In genomic region chr17:57357830-57358426, GRCh38 we compare ENCODE assay signal across 8 cellular contexts.
DNase-seq lines count a peak whose midpoint lies in the region; ATAC-seq and TF ChIP-seq lines count a peak whose summit lies in the region.
"Had no signal": no experiment of that assay in that cellular context is flagged by ENCODE, and none has a peak within 500 bp of the region (broad histone marks: within the 10 kb centered on the region; RNA-seq: fewer than 3 reads in every experiment).

No MANE protein-coding gene starts in this region.

- no peaks in the 10 kb centered on the region for H3K9me3 Mint-ChIP-seq in activated T-helper 2 cell treated with anti-CD3 and anti-CD28 coated beads, Interferon-gamma antibody, Interleukin-2, Interleukin-4, amounts not matched to agents 10 μg/mL and 5 μg/mL and 100 μg/mL, durations not matched to agents 14 hours and 24 hours and 36 hours
- no peaks in the 10 kb centered on the region for H3K9me3 Mint-ChIP-seq in endothelial cell (ENCODE audit: unreplicated experiment)

- H3K4me3 Mint-ChIP-seq in activated T-helper 2 cell treated with anti-CD3 and anti-CD28 coated beads, Interferon-gamma antibody, Interleukin-2, Interleukin-4, amounts not matched to agents 10 μg/mL and 5 μg/mL and 100 μg/mL, durations not matched to agents 14 hours and 24 hours and 36 hours (ENCODE audit: low read depth) = peak overlapping the region; percentile 32
- H3K4me3 Mint-ChIP-seq in endothelial cell (ENCODE audit: unreplicated experiment) = no peak overlapping the region

- ATAC-seq in GM18909 (IDR thresholded peaks at IDR 0.05; ENCODE audit: poor library complexity, unreplicated experiment) (peak; percentile 57), HG02798 (IDR thresholded peaks at IDR 0.05; ENCODE audit: poor library complexity, unreplicated experiment) (peak; percentile 62)

- intact Hi-C loops in activated T-helper 2 cell treated with anti-CD3 and anti-CD28 coated beads, Interferon-gamma antibody, Interleukin-2, Interleukin-4, amounts not matched to agents 10 μg/mL and 5 μg/mL and 100 μg/mL, durations not matched to agents 14 hours and 24 hours and 36 hours (cut with micrococcal nuclease) = loop anchor here (5.0 kb wide), 1 partner anchor 76 kb away; no protein-coding TSS in a partner anchor

- peaks cover 50% of the 10 kb centered on the region for H3K4me1 Mint-ChIP-seq in activated T-helper 2 cell treated with anti-CD3 and anti-CD28 coated beads, Interferon-gamma antibody, Interleukin-2, Interleukin-4, amounts not matched to agents 10 μg/mL and 5 μg/mL and 100 μg/mL, durations not matched to agents 14 hours and 24 hours and 36 hours (ENCODE audit: low read depth)
- H3K4me1 Mint-ChIP-seq in endothelial cell (ENCODE audit: unreplicated experiment) = peaks cover 13% of the 10 kb centered on the region

- no peaks in the 10 kb centered on the region for H3K27me3 Mint-ChIP-seq in activated T-helper 2 cell treated with anti-CD3 and anti-CD28 coated beads, Interferon-gamma antibody, Interleukin-2, Interleukin-4, amounts not matched to agents 10 μg/mL and 5 μg/mL and 100 μg/mL, durations not matched to agents 14 hours and 24 hours and 36 hours (ENCODE audit: low read depth)
- peaks cover 1% of the 10 kb centered on the region for H3K27me3 Mint-ChIP-seq in endothelial cell (ENCODE audit: unreplicated experiment)

- no peak for TF ChIP-seq CTCF in endothelial cell (IDR thresholded peaks at IDR 0.05; ENCODE audit: unreplicated experiment)

- H3K36me3 Mint-ChIP-seq in activated T-helper 2 cell treated with anti-CD3 and anti-CD28 coated beads, Interferon-gamma antibody, Interleukin-2, Interleukin-4, amounts not matched to agents 10 μg/mL and 5 μg/mL and 100 μg/mL, durations not matched to agents 14 hours and 24 hours and 36 hours (ENCODE audit: low read depth) = peaks cover 30% of the 10 kb centered on the region
- H3K36me3 Mint-ChIP-seq in endothelial cell (ENCODE audit: low read depth, unreplicated experiment) = no peaks in the 10 kb centered on the region

- peak overlapping the region; percentile 68 for H3K27ac Mint-ChIP-seq in activated T-helper 2 cell treated with anti-CD3 and anti-CD28 coated beads, Interferon-gamma antibody, Interleukin-2, Interleukin-4, amounts not matched to agents 10 μg/mL and 5 μg/mL and 100 μg/mL, durations not matched to agents 14 hours and 24 hours and 36 hours
- no peak overlapping the region for H3K27ac Mint-ChIP-seq in endothelial cell (ENCODE audit: unreplicated experiment)

- DNase-seq in activated T-helper 2 cell treated with anti-CD3 and anti-CD28 coated beads, Interferon-gamma antibody, Interleukin-2, Interleukin-4, amounts not matched to agents 10 μg/mL and 5 μg/mL and 100 μg/mL, durations not matched to agents 14 hours and 24 hours and 36 hours (ENCODE audit: low spot score) = no peak
- DNase-seq in renal cortical epithelial cell (ENCODE audit: low read depth) = peak; percentile 77
- DNase-seq in ecto neural progenitor cell (ENCODE audit: low spot score) = no peak
- DNase-seq in endothelial cell (ENCODE audit: low spot score) = no peak
- DNase-seq in stimulated activated CD4-positive, alpha-beta T cell treated with anti-CD3 and anti-CD28 coated beads, Interleukin-2, amount 100 ng/mL, for 24 hours = no peak
- DNase-seq: NCI-H2081 had no signal
